9 cellular contexts compared by ENCODE assay signal in genomic region chr7:6393667-6394056, GRCh38. TPM values are rescaled to one million over a fixed set of nuclear protein-coding genes. Genes with fewer than 3 reads are reported as not detected.
DNase-seq lines count a peak whose midpoint lies in the region; ATAC-seq and TF ChIP-seq lines count a peak whose summit lies in the region.
"Had no signal": no experiment of that assay in that cellular context is flagged by ENCODE, and none has a peak within 500 bp of the region (broad histone marks: within the 10 kb centered on the region; RNA-seq: fewer than 3 reads in every experiment).

No MANE protein-coding gene starts in this region.

- DNase-seq in cardiac muscle cell (ENCODE audit: low read depth in 1 of 2, low spot score in 1 of 2) (no peak), Right ventricle myocardium inferior (ENCODE audit: missing footprints) (no peak), breast epithelium (ENCODE audit: low spot score in 2 of 2) (no peak), uterus (no peak), caudate nucleus (lab: John Stamatoyannopoulos, UW) (no peak)
- DNase-seq: NCI-H1417 had no signal

- intact Hi-C loops in Right ventricle myocardium inferior (cut with DNase I) (loop anchor here (2.0 kb wide), 1 partner anchor 17 kb away; no protein-coding TSS in a partner anchor), breast epithelium (cut with DNase I; ENCODE audit: low total_unique reads) (no loop called here), uterus (cut with DNase I; ENCODE audit: low total_unique reads) (no loop called here)

- TF ChIP-seq POLR2A in breast epithelium (IDR thresholded peaks at IDR 0.05) (no peak), uterus (IDR thresholded peaks at IDR 0.05) (no peak)

- no peak overlapping the region for H3K4me3 ChIP-seq in cardiac muscle cell
- no peak overlapping the region for H3K4me3 ChIP-seq in breast epithelium
- H3K4me3 ChIP-seq in mucosa of stomach (ENCODE audit: low read length): no peak overlapping the region
- no peak overlapping the region for H3K4me3 ChIP-seq in uterus

- peak overlapping the region; percentile 65 for H3K9ac ChIP-seq in mucosa of stomach (ENCODE audit: low read length)

- H3K4me1 ChIP-seq in cardiac muscle cell (ENCODE audit: low read depth) (peaks cover 36% of the 10 kb centered on the region), breast epithelium (peaks cover 0 to 20% of the 10 kb centered on the region in 2 donors), mucosa of stomach (ENCODE audit: control insufficient read depth, insufficient read depth, low read length) (peaks cover 71% of the 10 kb centered on the region), uterus (no peaks in the 10 kb centered on the region)

- no peak for TF ChIP-seq CTCF in cardiac muscle cell (IDR thresholded peaks at IDR 0.05; ENCODE audit: low read depth, low read length)
- no peak for TF ChIP-seq CTCF in breast epithelium (IDR thresholded peaks at IDR 0.05)
- TF ChIP-seq CTCF in uterus (IDR thresholded peaks at IDR 0.05): no peak

- ATAC-seq in Right ventricle myocardium inferior: no peak
- no peak for ATAC-seq in HG03025 (IDR thresholded peaks at IDR 0.05; ENCODE audit: low FRiP score, unreplicated experiment)
- no peak for ATAC-seq in GM19035 (IDR thresholded peaks at IDR 0.05; ENCODE audit: unreplicated experiment)

- H3K27ac ChIP-seq in cardiac muscle cell (peak overlapping the region; percentile 83), breast epithelium (peak overlapping the region; percentile 70 to 85), uterus (peak overlapping the region; percentile 46 to 65), caudate nucleus (ENCODE audit: low read depth, low read length) (no peak overlapping the region)

- H3K27me3 ChIP-seq in cardiac muscle cell: no peaks in the 10 kb centered on the region
- H3K27me3 ChIP-seq in breast epithelium: no peaks in the 10 kb centered on the region
- no peaks in the 10 kb centered on the region for H3K27me3 ChIP-seq in mucosa of stomach (ENCODE audit: control insufficient read depth, insufficient read depth, low read length)
- no peaks in the 10 kb centered on the region for H3K27me3 ChIP-seq in uterus

- H3K9me3 ChIP-seq in cardiac muscle cell (ENCODE audit: low read depth): no peaks in the 10 kb centered on the region
- no peaks in the 10 kb centered on the region for H3K9me3 ChIP-seq in breast epithelium
- no peaks in the 10 kb centered on the region for H3K9me3 ChIP-seq in mucosa of stomach (ENCODE audit: control insufficient read depth, low read length)
- H3K9me3 ChIP-seq in uterus: no peaks in the 10 kb centered on the region

- peaks cover 14% of the 10 kb centered on the region for H3K36me3 ChIP-seq in cardiac muscle cell
- H3K36me3 ChIP-seq in breast epithelium: no peaks in the 10 kb centered on the region
- H3K36me3 ChIP-seq in mucosa of stomach (ENCODE audit: control insufficient read depth, insufficient read depth, low read length): peaks cover 6% of the 10 kb centered on the region
- H3K36me3 ChIP-seq in uterus: no peaks in the 10 kb centered on the region

RNA-seq across cellular contexts. Expression of gene RAC1, which starts 19.3 kb away (rescaled TPM):
- total RNA-seq in cardiac muscle cell (48.9 and 66.4 TPM in 2 replicates), Right ventricle myocardium inferior (146 TPM), breast epithelium (100 to 1,000 TPM; 103 to 121 (median 121) TPM), uterus (100 to 1,000 TPM in 2 of 4 donors, 10 to 100 TPM in 2; 62.5 to 221 (median 106) TPM)
- polyA plus RNA-seq in cardiac muscle cell: 320 and 353 TPM in 2 replicates

RNA-seq across cellular contexts. Expression of gene FAM220A, which starts 44.9 kb away (rescaled TPM):
- total RNA-seq in cardiac muscle cell: 15.2 and 21.4 TPM in 2 replicates
- polyA plus RNA-seq in cardiac muscle cell: 9.7 and 10.2 TPM in 2 replicates
- total RNA-seq in Right ventricle myocardium inferior: 30.4 TPM
- total RNA-seq in breast epithelium: 10 to 100 TPM; 14.4 to 18.7 (median 14.7) TPM
- 10 to 100 TPM in 2 of 4 donors, 1 to 10 TPM in 2; 1.8 to 35.2 (median 10.8) TPM for total RNA-seq in uterus

RNA-seq across cellular contexts. Expression of gene DAGLB, which starts 54.1 kb away (rescaled TPM):
- 20.9 and 22.3 TPM in 2 replicates for total RNA-seq in cardiac muscle cell
- polyA plus RNA-seq in cardiac muscle cell: 18.9 and 27.0 TPM in 2 replicates
- 6.7 TPM for total RNA-seq in Right ventricle myocardium inferior
- total RNA-seq in breast epithelium: 10 to 100 TPM; 15.4 to 18.0 (median 17.6) TPM
- total RNA-seq in uterus: 10 to 100 TPM in 3 of 4 donors, 1 to 10 TPM in 1; 5.4 to 30.2 (median 19.3) TPM
